11 cellular contexts compared by ENCODE assay signal in genomic region chr14:22650960-22651521, GRCh38. TPM values are rescaled to one million over a fixed set of nuclear protein-coding genes. Genes with fewer than 3 reads are reported as not detected.
DNase-seq lines count a peak whose midpoint lies in the region; ATAC-seq, FAIRE-seq and TF ChIP-seq lines count a peak whose summit lies in the region.
"Had no signal": no experiment of that assay in that cellular context is flagged by ENCODE, and none has a peak within 500 bp of the region (broad histone marks: within the 10 kb centered on the region; RNA-seq: fewer than 3 reads in every experiment).

No MANE protein-coding gene starts in this region.

- ATAC-seq in heart right ventricle (no peak), GM18861 (IDR thresholded peaks at IDR 0.05; ENCODE audit: unreplicated experiment) (no peak), body of pancreas (no peak)
- ATAC-seq: T-helper 17 cell had no signal

- CTCF ChIA-PET in RWPE1 (lab: Yijun Ruan, JAX) = interaction anchor here (3.7 kb wide), 1 partner anchor 80 kb away, joined by 44 read pairs; no protein-coding TSS in a partner anchor

- H3K4me1 ChIP-seq in heart right ventricle (peaks cover 0 to 11% (median 0%) of the 10 kb centered on the region in 9 donors), body of pancreas (no peaks in the 10 kb centered on the region)

- intact Hi-C loops in heart right ventricle (cut with DNase I) = loop anchor here (5.0 to 10.0 kb wide), 7 partner anchors 79 to 266 kb away; partner anchors contain the start of gene SLC7A7 (in 1 of the 10)
- intact Hi-C loops in body of pancreas (cut with DNase I) = loop anchor here (5.0 kb wide), 1 partner anchor 84 kb away; no protein-coding TSS in a partner anchor

- H3K4me3 ChIP-seq in GM12865 (ENCODE audit: low read depth, low read length) (no peak overlapping the region), heart right ventricle (no peak overlapping the region), body of pancreas (no peak overlapping the region)

- TF ChIP-seq POLR2A in H54 (IDR thresholded peaks at IDR 0.05; ENCODE audit: low read depth, low read length) (peak; percentile 25; the same call in 1 of the 2 replicates), body of pancreas (IDR thresholded peaks at IDR 0.05) (no peak)

- POLR2A ChIA-PET in RWPE1 (lab: Yijun Ruan, JAX; ENCODE audit: low non-redundant PET) = no interaction called here

- H3K36me3 ChIP-seq in heart right ventricle = no peaks in the 10 kb centered on the region
- H3K36me3 ChIP-seq in body of pancreas (replicated peaks in 1 of 2; ENCODE audit: insufficient read depth in 1 of 2, low read depth in 2 of 2) = no peaks in the 10 kb centered on the region

- 58 to 72% methylated on average over 3 of the region's 3 CpGs for WGBS in heart right ventricle, 2 donors
- WGBS in body of pancreas, 2 donors = 52 to 58% methylated on average over 3 of the region's 3 CpGs

- H3K27ac ChIP-seq in heart right ventricle = no peak overlapping the region
- no peak overlapping the region for H3K27ac ChIP-seq in RWPE1
- no peak overlapping the region for H3K27ac ChIP-seq in body of pancreas

- H3K27me3 ChIP-seq in heart right ventricle (peaks cover 0 to 6% (median 0%) of the 10 kb centered on the region in 7 donors), body of pancreas (no peaks in the 10 kb centered on the region)

- TF ChIP-seq CTCF in GM12865 (IDR thresholded peaks at IDR 0.05; ENCODE audit: insufficient read depth, low read depth, low read length, missing control alignments) (no peak), heart right ventricle (IDR thresholded peaks at IDR 0.05) (no peak), RWPE1 (conservative IDR thresholded peaks at IDR 0.05; ENCODE audit: low read depth) (no peak), body of pancreas (IDR thresholded peaks at IDR 0.05) (no peak)

- H3K9me3 ChIP-seq in heart right ventricle = no peaks in the 10 kb centered on the region
- no peaks in the 10 kb centered on the region for H3K9me3 ChIP-seq in body of pancreas

- DNase-seq in GM12865 (ENCODE audit: low read depth) (peak; percentile 88), H54 (ENCODE audit: insufficient read length, low spot score) (no peak), islet precursor cell (peak; percentile 72), heart right ventricle (no peak), RWPE1 (ENCODE audit: low spot score) (no peak), body of pancreas (no peak)
- DNase-seq: IMR-90, T-helper 17 cell had no signal

- FAIRE-seq in H54 (lab: Jason Lieb, UNC) = no peak

TF ChIP-seq in PFSK-1, 5 proteins besides CTCF, POLR2A, EP300 and RAD21:
- TF ChIP-seq POLR2AphosphoS5 (IDR thresholded peaks at IDR 0.05; ENCODE audit: low read depth, low read length) (peak; percentile 50; the same call in 1 of the 2 replicates), SIN3A (IDR thresholded peaks at IDR 0.05; ENCODE audit: borderline replicate concordance, insufficient read depth, low read length) (no peak), TAF1 (IDR thresholded peaks at IDR 0.05; ENCODE audit: borderline replicate concordance, insufficient read depth, low read length) (no peak), REST (IDR thresholded peaks at IDR 0.05; ENCODE audit: insufficient read depth in 1 of 2, low read depth in 2 of 2, low read length in 2 of 2) (no peak), FOXP2 (optimal IDR thresholded peaks at IDR 0.05; ENCODE audit: borderline replicate concordance, extremely low read depth, extremely low read length, insufficient read depth) (no peak)
TF ChIP-seq in PFSK-1: peak in this region for 1.

RNA-seq across cellular contexts. Expression of gene OR6J1, which starts 6.9 kb away (rescaled TPM):
- polyA plus RNA-seq in PFSK-1 (2012; ENCODE audit: insufficient read length, low read depth) = 0.06 TPM
- total RNA-seq in heart right ventricle (not detected), body of pancreas (not detected)
- polyA plus RNA-seq in heart right ventricle = not detected
- total RNA-seq: IMR-90, T-helper 17 cell, urinary bladder had no signal
- polyA plus RNA-seq: IMR-90, urinary bladder had no signal

RNA-seq across cellular contexts. Expression of gene ABHD4, which starts 52.9 kb away (rescaled TPM):
- polyA plus RNA-seq in PFSK-1 (2012; ENCODE audit: insufficient read length, low read depth) = 4.9 TPM
- 10 to 100 TPM; 14.9 to 35.7 (median 22.7) TPM for total RNA-seq in heart right ventricle
- 10 to 100 TPM; 13.7 to 15.1 TPM for polyA plus RNA-seq in heart right ventricle
- total RNA-seq in body of pancreas = 10 to 100 TPM; 11.9 to 28.3 TPM

Comparison
In these comparisons a context has a peak if more than half of its experiments do, and no peak if none do; other contexts are left out.
1. DNase-seq: peak in GM12865 (single experiment) and islet precursor cell (single experiment); none in H54 (single experiment), heart right ventricle (0 of 2), RWPE1 (single experiment) and body of pancreas (0 of 4).